In genomic region chr10:69328888-69329287, GRCh38 we compare ENCODE assay signal across 8 cellular contexts. TPM values are rescaled to one million over a fixed set of nuclear protein-coding genes. Genes with fewer than 3 reads are reported as not detected.
DNase-seq lines count a peak whose midpoint lies in the region; ATAC-seq and TF ChIP-seq lines count a peak whose summit lies in the region.
"Not testable (repeated sequence)": the region's sequence is repeated elsewhere in the genome, so short reads cannot be mapped to it uniquely, and the experiment has no call there.

No MANE protein-coding gene starts in this region.

- H3K79me2 ChIP-seq in GM23248 (ENCODE audit: insufficient read depth), result peaks cover 100% of the 10 kb centered on the region

- H3K4me3 ChIP-seq in GM23248, right atrium auricular region, spleen, vagina: not testable (repeated sequence)

- not testable (repeated sequence) for H3K9me3 ChIP-seq in GM23248 (ENCODE audit: low read depth); right atrium auricular region; spleen; vagina

- not testable (repeated sequence) for H3K27me3 ChIP-seq in GM23248 (replicated peaks; ENCODE audit: insufficient read depth); right atrium auricular region; spleen (replicated peaks in 1 of 7); vagina

- not testable (repeated sequence) for H3K9me2 ChIP-seq in GM23248 (ENCODE audit: insufficient read depth)

- peaks cover 16% of the 10 kb centered on the region; the same call in 1 of the 2 replicates for H4K20me1 ChIP-seq in GM23248 (ENCODE audit: insufficient read depth)

- not testable (repeated sequence) for TF ChIP-seq POLR2A in spleen (IDR thresholded peaks at IDR 0.05); vagina (IDR thresholded peaks at IDR 0.05)

- intact Hi-C loops in dendritic cell treated with granulocyte-macrophage colony-stimulating factor and Interleukin-4, amounts not matched to agents 40 ng/mL and 50 ng/mL, for 4 days (cut with micrococcal nuclease); spleen (cut with DNase I; ENCODE audit: low total_unique reads); vagina (cut with DNase I): not testable (repeated sequence)

- H3K4me3 Mint-ChIP-seq in WTC11, result peak overlapping the region; percentile 32
- not testable (repeated sequence) for H3K4me3 Mint-ChIP-seq in dendritic cell treated with granulocyte-macrophage colony-stimulating factor and Interleukin-4, amounts not matched to agents 40 ng/mL and 50 ng/mL, for 4 days
- H3K4me3 Mint-ChIP-seq in naive thymus-derived CD8-positive, alpha-beta T cell, result peak overlapping the region in 9 of 10 donors; percentile 65 to 85 (median 79)

- not testable (repeated sequence) for H3K36me3 Mint-ChIP-seq in WTC11
- H3K36me3 Mint-ChIP-seq in activated naive CD4-positive, alpha-beta T cell treated with anti-CD3 and anti-CD28 coated beads, Interleukin-2, amount 50 U/mL, for 72 hours, result peaks cover 7 to 19% of the 10 kb centered on the region in 2 donors
- peaks cover 32% of the 10 kb centered on the region for H3K36me3 Mint-ChIP-seq in dendritic cell treated with granulocyte-macrophage colony-stimulating factor and Interleukin-4, amounts not matched to agents 40 ng/mL and 50 ng/mL, for 4 days (ENCODE audit: low read depth)
- peaks cover 0 to 19% (median 0%) of the 10 kb centered on the region in 3 donors for H3K36me3 Mint-ChIP-seq in naive thymus-derived CD8-positive, alpha-beta T cell

- not testable (repeated sequence) for H3K9me3 Mint-ChIP-seq in WTC11; activated naive CD4-positive, alpha-beta T cell treated with anti-CD3 and anti-CD28 coated beads, Interleukin-2, amount 50 U/mL, for 72 hours; dendritic cell treated with granulocyte-macrophage colony-stimulating factor and Interleukin-4, amounts not matched to agents 40 ng/mL and 50 ng/mL, for 4 days; naive thymus-derived CD8-positive, alpha-beta T cell

- not testable (repeated sequence) for TF ChIP-seq CTCF in WTC11 (IDR thresholded peaks at IDR 0.05); right atrium auricular region (IDR thresholded peaks at IDR 0.05); spleen (IDR thresholded peaks at IDR 0.05 in 8 of 11, conservative IDR thresholded peaks at IDR 0.05 in 3 of 11); vagina (IDR thresholded peaks at IDR 0.05)

- 22 to 25% methylated on average over 1 to 2 of the region's 2 CpGs for WGBS in GM23248 (ENCODE audit: low coverage in 1 of 2, low lambda C conversion rate in 2 of 2, missing lambda C conversion rate in 2 of 2), 2 experiments
- 60 to 84% (median 74%) methylated on average over 2 of the region's 2 CpGs for WGBS in spleen, 5 donors

- in situ Hi-C loops in GM23248 (cut with MboI), result not testable (repeated sequence)

- not testable (repeated sequence) for H3K27me3 Mint-ChIP-seq in WTC11 (ENCODE audit: low read depth); dendritic cell treated with granulocyte-macrophage colony-stimulating factor and Interleukin-4, amounts not matched to agents 40 ng/mL and 50 ng/mL, for 4 days; naive thymus-derived CD8-positive, alpha-beta T cell

- POLR2A ChIA-PET in WTC11 (lab: Charles Lee), result not testable (repeated sequence)
- POLR2A ChIA-PET in naive thymus-derived CD8-positive, alpha-beta T cell (lab: Charles Lee), result interaction anchor here (0.8 to 2.7 kb wide), 4 partner anchors 10 to 30 kb away, joined by 3 to 31 read pairs (median 8); no protein-coding TSS in a partner anchor

- CTCF ChIA-PET in WTC11 (lab: Charles Lee), result interaction anchor here (0.7 kb wide), 1 partner anchor 12 kb away, joined by 3 read pairs; no protein-coding TSS in a partner anchor

- H2AFZ ChIP-seq in GM23248, result not testable (repeated sequence)

- H3K4me1 ChIP-seq in GM23248 (ENCODE audit: insufficient read depth), result peaks cover 11% of the 10 kb centered on the region
- H3K4me1 ChIP-seq in right atrium auricular region, result peaks cover 4 to 96% of the 10 kb centered on the region in 2 donors
- peaks cover 31 to 98% (median 66%) of the 10 kb centered on the region in 6 donors for H3K4me1 ChIP-seq in spleen
- peaks cover 95% of the 10 kb centered on the region for H3K4me1 ChIP-seq in vagina

- H3K36me3 ChIP-seq in GM23248 (ENCODE audit: low read depth); right atrium auricular region; vagina: not testable (repeated sequence)
- H3K36me3 ChIP-seq in spleen, result peaks cover 0 to 41% (median 2%) of the 10 kb centered on the region in 6 donors

- DNase-seq in GM23248 (peak; percentile 16), spleen (peak; percentile 8)
- DNase-seq in WTC11 (ENCODE audit: low spot score); activated naive CD4-positive, alpha-beta T cell treated with anti-CD3 and anti-CD28 coated beads, Interleukin-2, amount 50 U/mL, for 72 hours (ENCODE audit: low spot score in 2 of 2); right atrium auricular region (ENCODE audit: low spot score); naive thymus-derived CD8-positive, alpha-beta T cell; vagina (ENCODE audit: extremely low spot score in 2 of 2): not testable (repeated sequence)

- H3K27ac Mint-ChIP-seq in WTC11, result peak overlapping the region; percentile 98
- H3K27ac Mint-ChIP-seq in activated naive CD4-positive, alpha-beta T cell treated with anti-CD3 and anti-CD28 coated beads, Interleukin-2, amount 50 U/mL, for 72 hours, result peak overlapping the region; percentile 58 to 69
- peak overlapping the region; percentile 87 for H3K27ac Mint-ChIP-seq in dendritic cell treated with granulocyte-macrophage colony-stimulating factor and Interleukin-4, amounts not matched to agents 40 ng/mL and 50 ng/mL, for 4 days
- peak overlapping the region; percentile 84 to 96 (median 92) for H3K27ac Mint-ChIP-seq in naive thymus-derived CD8-positive, alpha-beta T cell

- not testable (repeated sequence) for H3K27ac ChIP-seq in GM23248
- H3K27ac ChIP-seq in right atrium auricular region (peak overlapping the region; percentile 83 to 90), spleen (peak overlapping the region in 5 of 8 donors; percentile 42 to 83 (median 70)), vagina (peak overlapping the region; percentile 80)

- H3K9ac ChIP-seq in GM23248, result not testable (repeated sequence)

- H3F3A ChIP-seq in GM23248 (ENCODE audit: insufficient read depth), result not testable (repeated sequence)

- not testable (repeated sequence) for ATAC-seq in WTC11; activated naive CD4-positive, alpha-beta T cell treated with anti-CD3 and anti-CD28 coated beads, Interleukin-2, amount 50 U/mL, for 72 hours; naive thymus-derived CD8-positive, alpha-beta T cell

- H3K4me1 Mint-ChIP-seq in WTC11, result peaks cover 98% of the 10 kb centered on the region
- H3K4me1 Mint-ChIP-seq in dendritic cell treated with granulocyte-macrophage colony-stimulating factor and Interleukin-4, amounts not matched to agents 40 ng/mL and 50 ng/mL, for 4 days (ENCODE audit: low read depth), result peaks cover 77% of the 10 kb centered on the region
- H3K4me1 Mint-ChIP-seq in naive thymus-derived CD8-positive, alpha-beta T cell, result peaks cover 27 to 82% (median 66%) of the 10 kb centered on the region in 4 donors

- H3K4me2 ChIP-seq in GM23248 (ENCODE audit: unreplicated experiment), result not testable (repeated sequence)

RNA-seq across cellular contexts. Expression of gene HK1, which starts 50.6 kb away (rescaled TPM):
- total RNA-seq in GM23248 (2014; rRNA removed; shearing (Covaris generic)), result 96.6 and 99.4 TPM in 2 replicates
- 134 and 137 TPM in 2 replicates for polyA plus RNA-seq in GM23248 (2016; fragmentation: Nextera tagmentation; extraction: Ambion mirVana)
- total RNA-seq in WTC11 (2021), result 218 to 220 TPM (median 219 TPM) in 3 replicates
- total RNA-seq in activated naive CD4-positive, alpha-beta T cell treated with anti-CD3 and anti-CD28 coated beads, Interleukin-2, amount 50 U/mL, for 72 hours, result 100 to 1,000 TPM; 157 to 235 TPM
- total RNA-seq in right atrium auricular region, result 100 to 1,000 TPM; 186 to 228 TPM
- 10 to 100 TPM; 63.5 to 67.1 TPM for total RNA-seq in naive thymus-derived CD8-positive, alpha-beta T cell
- 100 to 1,000 TPM in 1 of 3 donors, 10 to 100 TPM in 2; 89.9 to 129 (median 97.1) TPM for polyA plus RNA-seq in naive thymus-derived CD8-positive, alpha-beta T cell
- total RNA-seq in spleen, result 100 to 1,000 TPM in 1 of 7 donors, 10 to 100 TPM in 6; 59.3 to 108 (median 81.0) TPM
- polyA plus RNA-seq in spleen, result 10 to 100 TPM; 19.0 to 32.5 (median 19.1) TPM
- total RNA-seq in vagina, result 106 TPM
